ENCODE assay signal across 22 cellular contexts in the genomic region with DNA sequence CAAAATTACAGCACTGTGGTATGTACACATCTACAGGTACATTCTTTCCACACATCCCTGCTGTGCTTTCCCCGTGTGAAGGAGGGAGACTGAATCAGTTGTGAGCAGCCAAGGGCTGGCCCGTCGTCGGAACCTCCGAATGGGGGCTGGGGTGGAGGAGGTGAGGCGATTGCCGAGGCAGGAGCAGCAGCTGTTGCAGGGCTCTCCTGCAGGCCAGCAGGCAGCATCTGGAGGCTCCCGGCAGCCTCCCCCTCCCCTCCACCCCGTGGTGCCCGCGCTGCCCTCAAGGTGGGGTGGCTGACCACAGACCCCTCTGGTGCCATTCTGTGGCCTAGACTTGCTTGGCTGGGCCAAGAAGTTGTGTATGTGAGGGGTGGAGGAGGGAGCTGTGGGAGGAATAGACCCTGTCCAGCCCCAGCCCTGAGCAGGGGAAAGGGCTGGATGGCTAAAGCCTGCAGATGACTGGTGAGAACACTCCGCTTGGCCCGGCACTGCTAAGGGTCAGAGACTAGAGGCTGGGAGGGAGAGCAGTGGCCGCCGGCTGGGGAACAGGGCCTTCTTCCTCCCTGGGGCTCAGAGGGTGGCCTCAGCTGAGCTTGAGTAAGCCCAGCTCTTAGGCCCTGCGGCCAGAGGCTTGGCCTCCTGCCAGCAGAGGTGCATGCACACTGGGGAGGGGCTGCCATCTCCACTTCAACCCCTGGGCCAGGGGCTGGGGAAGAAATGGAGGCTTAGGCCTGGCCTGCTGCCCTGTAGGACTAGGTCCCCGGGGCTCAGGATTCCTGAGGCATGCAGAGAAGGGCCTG. TPM values are rescaled to one million over a fixed set of nuclear protein-coding genes. Genes with fewer than 3 reads are reported as not detected.
DNase-seq lines count a peak whose midpoint lies in the region; ATAC-seq and TF ChIP-seq lines count a peak whose summit lies in the region.
"Had no signal": no experiment of that assay in that cellular context is flagged by ENCODE, and none has a peak within 500 bp of the region (broad histone marks: within the 10 kb centered on the region; RNA-seq: fewer than 3 reads in every experiment).

No MANE protein-coding gene starts in this region.

- H3K27ac ChIP-seq in esophagus squamous epithelium = peak overlapping the region in 3 of 4 donors; percentile 39 to 69 (median 57)
- peak overlapping the region; percentile 83 for H3K27ac ChIP-seq in neutrophil
- no peak overlapping the region for H3K27ac ChIP-seq in aorta (ENCODE audit: low read depth in 1 of 2, low read length in 2 of 2)
- H3K27ac ChIP-seq: KMS-11, pancreas had no signal

- intact Hi-C loops in Right ventricle myocardium superior (cut with DNase I) (no loop called here), left ventricle myocardium superior (cut with micrococcal nuclease) (no loop called here), esophagus squamous epithelium (cut with DNase I) (no loop called here), aorta (cut with DNase I) (no loop called here)

- TF ChIP-seq POLR2A in esophagus squamous epithelium (IDR thresholded peaks at IDR 0.05) = no peak

- no peak for TF ChIP-seq CTCF in esophagus squamous epithelium (IDR thresholded peaks at IDR 0.05)
- no peak for TF ChIP-seq CTCF in neutrophil (IDR thresholded peaks at IDR 0.05)

- H3K27me3 ChIP-seq in esophagus squamous epithelium (no peaks in the 10 kb centered on the region), neutrophil (no peaks in the 10 kb centered on the region), aorta (ENCODE audit: control insufficient read depth in 1 of 2, insufficient read depth in 2 of 2, low read length in 1 of 2) (no peaks in the 10 kb centered on the region)
- H3K27me3 ChIP-seq: pancreas had no signal

- no peaks in the 10 kb centered on the region for H3K9me3 ChIP-seq in esophagus squamous epithelium
- H3K9me3 ChIP-seq in neutrophil = no peaks in the 10 kb centered on the region
- no peaks in the 10 kb centered on the region for H3K9me3 ChIP-seq in aorta (ENCODE audit: control insufficient read depth, low read length)
- H3K9me3 ChIP-seq: mucosa of descending colon, pancreas had no signal

- peak; percentile 19 for ATAC-seq in Right ventricle myocardium superior (ENCODE audit: poor library complexity)
- no peak for ATAC-seq in left ventricle myocardium superior
- ATAC-seq in aorta (ENCODE audit: low FRiP score) = peak; percentile 48
- no peak for ATAC-seq in HG02610 (IDR thresholded peaks at IDR 0.05; ENCODE audit: unreplicated experiment)
- ATAC-seq: effector memory CD8-positive, alpha-beta T cell; mucosa of descending colon had no signal

- WGBS in esophagus squamous epithelium, 2 donors = 69 to 89% methylated on average over 3 to 7 of the region's 17 CpGs
- WGBS in aorta, 2 donors = 79 to 83% methylated on average over 17 of the region's 17 CpGs

- H3K4me1 ChIP-seq in esophagus squamous epithelium (peaks cover 2 to 32% (median 5%) of the 10 kb centered on the region in 3 donors), neutrophil (ENCODE audit: control insufficient read depth in 1 of 2, insufficient read depth in 1 of 2, low read depth in 1 of 2, low read length in 1 of 2) (peaks cover 38 to 49% of the 10 kb centered on the region in 2 experiments), aorta (ENCODE audit: control insufficient read depth in 1 of 2, insufficient read depth in 2 of 2, low read length in 2 of 2) (peaks cover 3 to 5% of the 10 kb centered on the region in 2 donors)
- H3K4me1 ChIP-seq: pancreas had no signal

- H3K36me3 ChIP-seq in esophagus squamous epithelium (peaks cover 5 to 82% (median 9%) of the 10 kb centered on the region in 3 donors), neutrophil (peaks cover 4% of the 10 kb centered on the region), aorta (ENCODE audit: control insufficient read depth in 1 of 2, insufficient read depth in 2 of 2, low read length in 1 of 2) (peaks cover 0 to 2% of the 10 kb centered on the region in 2 donors)
- H3K36me3 ChIP-seq: pancreas had no signal

- DNase-seq in Right ventricle myocardium superior = no peak
- DNase-seq in left ventricle myocardium superior = no peak
- DNase-seq in esophagus squamous epithelium (lab: John Stamatoyannopoulos, UW) = no peak
- peak in 1 of 2 donors; percentile 77 for DNase-seq in aorta
- DNase-seq in KG1 (lab: John Stamatoyannopoulos, UW) = no peak
- no peak for DNase-seq in stimulated activated CD4-positive, alpha-beta T cell treated with anti-CD3 and anti-CD28 coated beads, Interleukin-1b, Interleukin-23, amount 100 ng/mL, for 48 hours
- DNase-seq: activated CD4-positive, CD25-positive, alpha-beta regulatory T cell treated with anti-CD3 and anti-CD28 coated beads, Interleukin-2, amount 50 U/mL, for 72 hours; activated effector memory CD4-positive, alpha-beta T cell treated with anti-CD3 and anti-CD28 coated beads, Interleukin-2, amount 50 U/mL, for 16 hours; CD4-positive, CD25-positive, alpha-beta regulatory T cell; effector memory CD8-positive, alpha-beta T cell; GOT3; hippocampal formation; stimulated activated CD4-positive, alpha-beta T cell treated with anti-CD3 and anti-CD28 coated beads, Interleukin-12 subunit alpha, Interleukin-12 subunit beta, amount 100 ng/mL, for 4 hours; stimulated activated naive CD4-positive, alpha-beta T cell; T-helper 9 cell had no signal

- H3K4me3 ChIP-seq in esophagus squamous epithelium = no peak overlapping the region
- H3K4me3 ChIP-seq in neutrophil (ENCODE audit: low read depth in 1 of 2, low read length in 1 of 2) = no peak overlapping the region
- H3K4me3 ChIP-seq in aorta (ENCODE audit: low read length in 2 of 2) = no peak overlapping the region
- H3K4me3 ChIP-seq: mucosa of descending colon, pancreas had no signal

RNA-seq across cellular contexts. Expression of gene STAMBP, which starts 7.6 kb away (rescaled TPM):
- total RNA-seq in Right ventricle myocardium superior (27.7 TPM), left ventricle myocardium superior (27.2 TPM), esophagus squamous epithelium (10 to 100 TPM; 23.5 to 36.8 (median 32.5) TPM), aorta (10 to 100 TPM; 32.4 to 33.2 TPM)
- polyA plus RNA-seq in aorta = 10 to 100 TPM; 32.3 to 43.5 TPM

RNA-seq across cellular contexts. Expression of gene C2orf78, which starts 52.4 kb away (rescaled TPM):
- not detected for total RNA-seq in Right ventricle myocardium superior
- total RNA-seq in left ventricle myocardium superior = not detected
- total RNA-seq in esophagus squamous epithelium = not detected
- not detected for total RNA-seq in aorta
- polyA plus RNA-seq in aorta = not detected
- total RNA-seq: CD4-positive, CD25-positive, alpha-beta regulatory T cell; kidney epithelial cell; mucosa of descending colon; pancreas; SK-MEL-5 had no signal
- polyA plus RNA-seq: CD4-positive, CD25-positive, alpha-beta regulatory T cell; pancreas had no signal

RNA-seq across cellular contexts. Expression of gene DUSP11, which starts 56.4 kb away (rescaled TPM):
- total RNA-seq in Right ventricle myocardium superior (11.4 TPM), left ventricle myocardium superior (12.9 TPM), esophagus squamous epithelium (10 to 100 TPM; 24.5 to 48.2 (median 41.0) TPM), aorta (10 to 100 TPM; 22.1 to 27.6 TPM)
- 10 to 100 TPM; 16.5 to 17.8 TPM for polyA plus RNA-seq in aorta

RNA-seq across cellular contexts. Expression of gene ACTG2, which starts 56.5 kb away (rescaled TPM):
- total RNA-seq in Right ventricle myocardium superior (1.7 TPM), left ventricle myocardium superior (0.32 TPM), esophagus squamous epithelium (100 to 1,000 TPM in 3 of 4 donors, 10 to 100 TPM in 1; 37.7 to 809 (median 109) TPM), aorta (1,000 to 10,000 TPM in 1 of 2 donors, 100 to 1,000 TPM in 1; 416 to 1,843 TPM)
- 100 to 1,000 TPM; 119 to 301 TPM for polyA plus RNA-seq in aorta

Comparison
In these comparisons a context has a peak if more than half of its experiments do, and no peak if none do; other contexts are left out.
1. ATAC-seq: peak in Right ventricle myocardium superior (single experiment) and aorta (single experiment); none in left ventricle myocardium superior (single experiment) and HG02610 (single experiment).
2. H3K27ac ChIP-seq: peak in esophagus squamous epithelium (3 of 4) and neutrophil (single experiment); none in aorta (0 of 2).